In genomic region chr2:126145752-126146151, GRCh38 we compare ENCODE assay signal across 21 cellular contexts.
DNase-seq lines count a peak whose midpoint lies in the region; ATAC-seq and TF ChIP-seq lines count a peak whose summit lies in the region.
"Had no signal": no experiment of that assay in that cellular context is flagged by ENCODE, and none has a peak within 500 bp of the region (broad histone marks: within the 10 kb centered on the region; RNA-seq: fewer than 3 reads in every experiment).

No MANE protein-coding gene starts in this region.

- DNase-seq in ELF-1 (ENCODE audit: low read depth, low spot score): peak; percentile 4
- peak; percentile 0 for DNase-seq in H7
- DNase-seq in endodermal cell: peak; percentile 54
- DNase-seq in neural progenitor cell (ENCODE audit: low spot score): no peak
- DNase-seq in globus pallidus (ENCODE audit: low spot score): no peak
- no peak for DNase-seq in psoas muscle
- DNase-seq in HUDEP-2 (lab: John Stamatoyannopoulos, UW; ENCODE audit: unreplicated experiment in 76 of 76): no peak
- DNase-seq: 8988T; ACHN; AML-193; BE2C; CD4-positive, alpha-beta T cell; CD8-positive, alpha-beta memory T cell; DMS 273 treated with DMSO at 0.1 percent for 48 hours; DMS79; EL; GF-D8; HCEC 1CT had no signal

- no peaks in the 10 kb centered on the region for H3K27me3 ChIP-seq in H7 (ENCODE audit: control insufficient read depth, insufficient read depth, low read length)
- no peaks in the 10 kb centered on the region for H3K27me3 ChIP-seq in endodermal cell (ENCODE audit: control insufficient read depth, insufficient read depth, low read length, poor library complexity, severe bottlenecking)
- H3K27me3 ChIP-seq in neural progenitor cell: no peaks in the 10 kb centered on the region
- no peaks in the 10 kb centered on the region for H3K27me3 ChIP-seq in psoas muscle (ENCODE audit: insufficient read depth in 3 of 3, low read length in 2 of 3)
- H3K27me3 ChIP-seq: BE2C; BLaER1 treated with 17β-estradiol and CSF1 and Interleukin-3, amounts not matched to agents 10 nM and 100 nM had no signal

- no peak for ATAC-seq in psoas muscle
- ATAC-seq: A549 had no signal

- H3K79me2 ChIP-seq in neural progenitor cell (ENCODE audit: low read depth): no peaks in the 10 kb centered on the region

- H3K27ac ChIP-seq in endodermal cell (ENCODE audit: low read depth, low read length): no peak overlapping the region
- no peak overlapping the region for H3K27ac ChIP-seq in neural progenitor cell
- H3K27ac ChIP-seq in psoas muscle: no peak overlapping the region
- H3K27ac ChIP-seq: A549; BLaER1 treated with 17β-estradiol and CSF1 and Interleukin-3, amounts not matched to agents 10 nM and 100 nM had no signal

- H3K9me3 ChIP-seq in endodermal cell (ENCODE audit: control insufficient read depth, low read length) (no peaks in the 10 kb centered on the region), neural progenitor cell (ENCODE audit: low read depth) (no peaks in the 10 kb centered on the region), psoas muscle (peaks cover 10% of the 10 kb centered on the region)
- H3K9me3 ChIP-seq: A549, BE2C had no signal

- intact Hi-C loops in psoas muscle (cut with DNase I): no loop called here

- H3K36me3 Mint-ChIP-seq in endodermal cell (ENCODE audit: low read depth) (no peaks in the 10 kb centered on the region), neural progenitor cell (peaks cover 2% of the 10 kb centered on the region)
- H3K36me3 Mint-ChIP-seq: CD14-positive monocyte; CD8-positive, alpha-beta memory T cell had no signal

- H4K20me1 ChIP-seq in neural progenitor cell (ENCODE audit: low read depth): no peaks in the 10 kb centered on the region
- H4K20me1 ChIP-seq: BLaER1 treated with 17β-estradiol and CSF1 and Interleukin-3, amounts not matched to agents 10 nM and 100 nM had no signal

- no peaks in the 10 kb centered on the region for H3F3A ChIP-seq in neural progenitor cell (ENCODE audit: low read depth)

- H3K4me3 Mint-ChIP-seq in endodermal cell (no peak overlapping the region), neural progenitor cell (no peak overlapping the region)
- H3K4me3 Mint-ChIP-seq: CD14-positive monocyte; CD4-positive, alpha-beta T cell; CD8-positive, alpha-beta memory T cell had no signal

- no peak overlapping the region for H2AFZ ChIP-seq in neural progenitor cell (replicated peaks)

- peak; percentile 47 for TF ChIP-seq CTCF in endodermal cell (conservative IDR thresholded peaks at IDR 0.05)
- peak; percentile 8 for TF ChIP-seq CTCF in neural progenitor cell (IDR thresholded peaks at IDR 0.05)
- no peak for TF ChIP-seq CTCF in psoas muscle (IDR thresholded peaks at IDR 0.05)

- H3K9me3 Mint-ChIP-seq in endodermal cell (peaks cover 7% of the 10 kb centered on the region), neural progenitor cell (peaks cover 12% of the 10 kb centered on the region)

- H3K4me1 Mint-ChIP-seq in endodermal cell (peaks cover 11% of the 10 kb centered on the region), neural progenitor cell (no peaks in the 10 kb centered on the region)
- H3K4me1 Mint-ChIP-seq: CD14-positive monocyte; CD8-positive, alpha-beta memory T cell had no signal

- H3K4me3 ChIP-seq in H7 (ENCODE audit: insufficient read depth, low read depth, low read length) (no peak overlapping the region), endodermal cell (ENCODE audit: low read length) (no peak overlapping the region), neural progenitor cell (no peak overlapping the region), psoas muscle (no peak overlapping the region)
- H3K4me3 ChIP-seq: A549; BLaER1 treated with 17β-estradiol and CSF1 and Interleukin-3, amounts not matched to agents 10 nM and 100 nM had no signal

- 87% methylated on average over 1 of the region's 1 CpG; no CpG with 5 or more reads in 1 of the 2 experiments for WGBS in endodermal cell (ENCODE audit: insufficient coverage in 1 of 2, insufficient read length in 1 of 2), 2 experiments
- WGBS in psoas muscle, 3 donors: 38 to 69% (median 54%) methylated on average over 1 of the region's 1 CpG

- no peak overlapping the region for H3K4me2 ChIP-seq in neural progenitor cell
- H3K4me2 ChIP-seq: A549; BLaER1 treated with 17β-estradiol and CSF1 and Interleukin-3, amounts not matched to agents 10 nM and 100 nM had no signal

- H3K36me3 ChIP-seq in H7 (replicated peaks; ENCODE audit: control insufficient read depth, insufficient read depth, low read length) (no peaks in the 10 kb centered on the region), endodermal cell (ENCODE audit: control insufficient read depth, insufficient read depth, low read length) (no peaks in the 10 kb centered on the region), neural progenitor cell (peaks cover 3% of the 10 kb centered on the region), psoas muscle (ENCODE audit: insufficient read depth in 1 of 2, low read depth in 1 of 2) (no peaks in the 10 kb centered on the region)
- H3K36me3 ChIP-seq: BE2C; BLaER1 treated with 17β-estradiol and CSF1 and Interleukin-3, amounts not matched to agents 10 nM and 100 nM had no signal

- H3K27me3 Mint-ChIP-seq in endodermal cell (ENCODE audit: insufficient read depth) (no peaks in the 10 kb centered on the region), neural progenitor cell (ENCODE audit: insufficient read depth, low read depth) (no peaks in the 10 kb centered on the region)
- H3K27me3 Mint-ChIP-seq: CD4-positive, alpha-beta T cell had no signal

- no peak overlapping the region for H3K9ac ChIP-seq in endodermal cell (ENCODE audit: extremely low read depth, low read length, poor library complexity, severe bottlenecking)
- no peak overlapping the region for H3K9ac ChIP-seq in neural progenitor cell
- H3K9ac ChIP-seq: BLaER1 treated with 17β-estradiol and CSF1 and Interleukin-3, amounts not matched to agents 10 nM and 100 nM had no signal

- H3K27ac Mint-ChIP-seq in endodermal cell (no peak overlapping the region), neural progenitor cell (no peak overlapping the region)
- H3K27ac Mint-ChIP-seq: CD14-positive monocyte; CD4-positive, alpha-beta T cell; CD8-positive, alpha-beta memory T cell had no signal

- H3K4me1 ChIP-seq in endodermal cell (ENCODE audit: control insufficient read depth, insufficient read depth, low read length) (no peaks in the 10 kb centered on the region), neural progenitor cell (no peaks in the 10 kb centered on the region), psoas muscle (no peaks in the 10 kb centered on the region)
- H3K4me1 ChIP-seq: A549, BE2C had no signal

Comparison
In these comparisons a context has a peak if more than half of its experiments do, and no peak if none do; other contexts are left out.
1. DNase-seq: peak in ELF-1 (single experiment), H7 (single experiment) and endodermal cell (single experiment); none in neural progenitor cell (single experiment), globus pallidus (single experiment), psoas muscle (0 of 2) and HUDEP-2 (0 of 76).